In genomic region chr4:6641971-6642320, GRCh38 we compare ENCODE assay signal across 9 cellular contexts. TPM values are rescaled to one million over a fixed set of nuclear protein-coding genes. Genes with fewer than 3 reads are reported as not detected.
A peak's percentile ranks its signal among the peaks of the same experiment; 100 is the strongest.
DNase-seq lines count a peak whose midpoint lies in the region; ATAC-seq and TF ChIP-seq lines count a peak whose summit lies in the region.
"Had no signal": no experiment of that assay in that cellular context is flagged by ENCODE, and none has a peak within 500 bp of the region (broad histone marks: within the 10 kb centered on the region; RNA-seq: fewer than 3 reads in every experiment).

No MANE protein-coding gene starts in this region.

- H3K27me3 ChIP-seq in foreskin keratinocyte: no peaks in the 10 kb centered on the region

- H3K27me3 Mint-ChIP-seq in WTC11 (ENCODE audit: low read depth): peaks cover under 1% of the 10 kb centered on the region; the same call in 1 of the 2 replicates

- ATAC-seq in WTC11: no peak
- ATAC-seq in foreskin keratinocyte: peak; percentile 3
- ATAC-seq in HG02759 (IDR thresholded peaks at IDR 0.05; ENCODE audit: unreplicated experiment): no peak
- no peak for ATAC-seq in HG03354 (IDR thresholded peaks at IDR 0.05; ENCODE audit: poor library complexity, severe bottlenecking, unreplicated experiment)
- no peak for ATAC-seq in GM21367 (IDR thresholded peaks at IDR 0.05; ENCODE audit: unreplicated experiment)

- H3K4me1 ChIP-seq in foreskin keratinocyte: peaks cover 8% of the 10 kb centered on the region

- CTCF ChIA-PET in WTC11 (lab: Charles Lee): interaction anchor here (0.6 to 1.6 kb wide), 4 partner anchors 22 to 310 kb away, joined by 3 to 4 read pairs (median 4); no protein-coding TSS in a partner anchor

- peak overlapping the region; percentile 100 for H3K4me3 Mint-ChIP-seq in WTC11

- peaks cover 22% of the 10 kb centered on the region for H3K4me1 Mint-ChIP-seq in WTC11

- no peaks in the 10 kb centered on the region for H3K9me3 Mint-ChIP-seq in WTC11

- H3K27ac ChIP-seq in foreskin keratinocyte: peak overlapping the region; percentile 76

- DNase-seq in WTC11 (ENCODE audit: low spot score) (no peak), foreskin keratinocyte (no peak), skeletal muscle cell (ENCODE audit: low read depth) (no peak), NCI-H2029 treated with DMSO at 0.1 percent for 48 hours (lab: John Stamatoyannopoulos, UW) (no peak)
- DNase-seq: activated CD4-positive, alpha-beta T cell treated with anti-CD3 and anti-CD28 coated beads for 48 hours had no signal

- peak overlapping the region; percentile 93 for H3K4me3 ChIP-seq in GM12875 (ENCODE audit: low read depth, low read length)
- H3K4me3 ChIP-seq in skeletal muscle cell (ENCODE audit: low read depth, low read length): peak overlapping the region; percentile 91

- peaks cover 26% of the 10 kb centered on the region for H3K36me3 Mint-ChIP-seq in WTC11

- TF ChIP-seq CTCF in GM12875 (IDR thresholded peaks at IDR 0.05; ENCODE audit: borderline replicate concordance, insufficient read depth, low read depth, low read length) (no peak), WTC11 (IDR thresholded peaks at IDR 0.05) (no peak), foreskin keratinocyte (conservative IDR thresholded peaks at IDR 0.05) (no peak)

- peak overlapping the region; percentile 99 for H3K27ac Mint-ChIP-seq in WTC11

- POLR2A ChIA-PET in WTC11 (lab: Charles Lee): no interaction called here

TF ChIP-seq in WTC11, 78 proteins besides CTCF, POLR2A, EP300 and RAD21:
- no peak for TF ChIP-seq E2F1 (CRISPR knock-in tag; IDR thresholded peaks at IDR 0.05)
- no peak for TF ChIP-seq NR3C1 (CRISPR knock-in tag; conservative IDR thresholded peaks at IDR 0.05; ENCODE audit: low read depth)
- TF ChIP-seq MAX (CRISPR knock-in tag; IDR thresholded peaks at IDR 0.05): no peak
- TF ChIP-seq IRF2 (CRISPR knock-in tag; IDR thresholded peaks at IDR 0.05; ENCODE audit: borderline replicate concordance, low read depth): no peak
- TF ChIP-seq SOX15 (CRISPR knock-in tag; IDR thresholded peaks at IDR 0.05): no peak
- no peak for TF ChIP-seq AFF4 (CRISPR knock-in tag; IDR thresholded peaks at IDR 0.05; ENCODE audit: borderline replicate concordance)
- TF ChIP-seq ELF4 (CRISPR knock-in tag; IDR thresholded peaks at IDR 0.05; ENCODE audit: low read depth): no peak
- no peak for TF ChIP-seq ZNF281 (CRISPR knock-in tag; IDR thresholded peaks at IDR 0.05)
- no peak for TF ChIP-seq FOXJ3 (CRISPR knock-in tag; IDR thresholded peaks at IDR 0.05; ENCODE audit: borderline replicate concordance)
- TF ChIP-seq AR (CRISPR knock-in tag; IDR thresholded peaks at IDR 0.05): no peak
- no peak for TF ChIP-seq ATF2 (CRISPR knock-in tag; IDR thresholded peaks at IDR 0.05; ENCODE audit: borderline replicate concordance, low read depth)
- TF ChIP-seq NR2C2 (CRISPR knock-in tag; IDR thresholded peaks at IDR 0.05): no peak

RNA-seq across cellular contexts. Expression of gene MRFAP1, which starts 1.5 kb away (rescaled TPM):
- total RNA-seq in WTC11 (2021): 296 to 319 TPM (median 303 TPM) in 3 replicates
- 185 and 228 TPM in 2 replicates for total RNA-seq in foreskin keratinocyte
- polyA plus RNA-seq in foreskin keratinocyte: 305 and 336 TPM in 2 replicates

RNA-seq across cellular contexts. Expression of gene S100P, which starts 51.7 kb away (rescaled TPM):
- total RNA-seq in WTC11 (2021) (0.55 TPM in 1 of 3 replicates, not detected in the others), foreskin keratinocyte (1.1 TPM in 1 of 2 replicates, not detected in the other)
- polyA plus RNA-seq in foreskin keratinocyte: 0.27 TPM in 1 of 2 replicates, not detected in the other
